8 cellular contexts compared by ENCODE assay signal in genomic region chr18:9612215-9612830, GRCh38. TPM values are rescaled to one million over a fixed set of nuclear protein-coding genes. Genes with fewer than 3 reads are reported as not detected.
A peak's percentile ranks its signal among the peaks of the same experiment; 100 is the strongest.
DNase-seq lines count a peak whose midpoint lies in the region; ATAC-seq, FAIRE-seq and TF ChIP-seq lines count a peak whose summit lies in the region.

No MANE protein-coding gene starts in this region.

- no peak overlapping the region for H2AFZ ChIP-seq in SU-DHL-6 (ENCODE audit: low read depth, low read length, severe bottlenecking)

- H3K36me3 ChIP-seq in SU-DHL-6 (ENCODE audit: low read length) (peaks cover 6% of the 10 kb centered on the region; the same call in 1 of the 2 replicates), bronchial epithelial cell (ENCODE audit: control insufficient read depth, insufficient read depth, low read length) (peaks cover 6% of the 10 kb centered on the region), kidney epithelial cell (ENCODE audit: control insufficient read depth, insufficient read depth, low read length) (no peaks in the 10 kb centered on the region)

- 0 out of 2 replicates have a peak overlapping the region, but pooled peaks have one; percentile 45 for H3K27ac ChIP-seq in SU-DHL-6 (ENCODE audit: low read depth, low read length)

- no peak overlapping the region for H3K4me3 ChIP-seq in SU-DHL-6 (ENCODE audit: insufficient read depth, low read length, poor library complexity, severe bottlenecking)
- peak overlapping the region; percentile 47 for H3K4me3 ChIP-seq in bronchial epithelial cell (ENCODE audit: low read depth, low read length)
- H3K4me3 ChIP-seq in kidney epithelial cell (ENCODE audit: low read depth, low read length) = peak overlapping the region; percentile 73

- H3K4me2 ChIP-seq in SU-DHL-6 (ENCODE audit: low read depth, low read length, poor library complexity, severe bottlenecking) = peak overlapping the region; percentile 88

- peaks cover 39% of the 10 kb centered on the region for H3K79me2 ChIP-seq in SU-DHL-6 (ENCODE audit: insufficient read depth, low read length)

- no peaks in the 10 kb centered on the region for H3K9me3 ChIP-seq in SU-DHL-6 (ENCODE audit: insufficient read depth, low read length)

- no peak for FAIRE-seq in bronchial epithelial cell (lab: Jason Lieb, UNC)

- no peak for ATAC-seq in GM21786 (IDR thresholded peaks at IDR 0.05; ENCODE audit: unreplicated experiment)

- DNase-seq in DMS114 treated with DMSO at 0.1 percent for 48 hours (lab: John Stamatoyannopoulos, UW; ENCODE audit: unreplicated experiment) (peak; percentile 67), H4 (ENCODE audit: low spot score) (peak; percentile 65), NCI-H1092 treated with DMSO at 0.1 percent for 48 hours (lab: John Stamatoyannopoulos, UW) (peak; percentile 52), bronchial epithelial cell (ENCODE audit: low read depth) (peak; percentile 84), kidney epithelial cell (ENCODE audit: low read depth) (no peak)
- peak in 2 of 3 donors; percentile 9 to 19 for DNase-seq in stimulated activated CD4-positive, alpha-beta T cell treated with anti-CD3 and anti-CD28 coated beads, TNF-alpha, amount 100 ng/mL, for 1 hour (ENCODE audit: low read depth in 3 of 3, low spot score in 1 of 3)

- H3K9me2 ChIP-seq in SU-DHL-6 (replicated peaks; ENCODE audit: insufficient read depth, low read length) = no peaks in the 10 kb centered on the region

- H3K27me3 ChIP-seq in SU-DHL-6 (ENCODE audit: low read length) = no peaks in the 10 kb centered on the region
- H3K27me3 ChIP-seq in bronchial epithelial cell (ENCODE audit: control insufficient read depth, insufficient read depth, low read length) = no peaks in the 10 kb centered on the region
- no peaks in the 10 kb centered on the region for H3K27me3 ChIP-seq in kidney epithelial cell (ENCODE audit: control insufficient read depth, insufficient read depth, low read length)

- TF ChIP-seq CTCF in SU-DHL-6 (IDR thresholded peaks at IDR 0.05; ENCODE audit: insufficient read depth, low read length, poor library complexity, severe bottlenecking) (peak; percentile 21), bronchial epithelial cell (IDR thresholded peaks at IDR 0.05; ENCODE audit: insufficient read depth, low read length, severe bottlenecking) (peak; percentile 84), kidney epithelial cell (IDR thresholded peaks at IDR 0.05; ENCODE audit: insufficient read depth, low read length, poor library complexity, severe bottlenecking) (peak; percentile 81)

- 0 out of 2 replicates have a peak, but pooled peaks cover 5% of the 10 kb centered on the region for H4K20me1 ChIP-seq in SU-DHL-6 (ENCODE audit: low read depth, low read length)

- peaks cover 14% of the 10 kb centered on the region for H3F3A ChIP-seq in SU-DHL-6 (ENCODE audit: insufficient read depth)

- H3K9ac ChIP-seq in SU-DHL-6 (ENCODE audit: low read length) = peak overlapping the region; percentile 79; the same call in 1 of the 2 replicates

RNA-seq across cellular contexts. Expression of gene PPP4R1, which starts 2.0 kb away (rescaled TPM):
- 56.3 and 70.2 TPM in 2 replicates for total RNA-seq in H4 (2014; rRNA removed; shearing (Covaris generic))
- total RNA-seq in bronchial epithelial cell (187 and 199 TPM in 2 replicates), kidney epithelial cell (83.8 and 105 TPM in 2 replicates)

Comparison
In these comparisons a context has a peak if more than half of its experiments do, and no peak if none do; other contexts are left out.
1. CTCF ChIP-seq: peak in every context shown above with its lines; median percentile 84 in bronchial epithelial cell; 81 in kidney epithelial cell; 21 in SU-DHL-6.